ENCODE assay signal across 11 cellular contexts in the genomic region with DNA sequence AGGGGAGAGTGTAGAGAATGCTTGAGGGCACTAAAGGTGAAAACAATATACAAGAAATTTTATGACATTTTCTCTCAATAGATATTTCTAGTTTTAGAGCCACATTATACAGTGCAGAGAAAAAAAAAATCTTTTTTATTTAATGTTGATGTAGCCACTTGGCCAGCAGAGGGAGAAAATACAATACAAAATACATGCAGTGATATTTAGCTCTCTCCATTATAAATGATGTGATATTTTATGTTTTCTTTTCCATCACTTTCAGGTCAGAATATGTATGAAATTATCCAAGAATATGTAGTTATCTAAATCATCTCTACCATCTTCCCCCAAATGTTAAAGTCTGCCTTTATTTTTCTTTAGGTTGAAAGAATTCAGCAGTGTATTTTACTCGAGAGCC.
DNase-seq lines count a peak whose midpoint lies in the region; ATAC-seq, FAIRE-seq and TF ChIP-seq lines count a peak whose summit lies in the region.
"Had no signal": no experiment of that assay in that cellular context is flagged by ENCODE, and none has a peak within 500 bp of the region (broad histone marks: within the 10 kb centered on the region; RNA-seq: fewer than 3 reads in every experiment).

No MANE protein-coding gene starts in this region.

- H3K56ac ChIP-seq in mesendoderm (ENCODE audit: low read length) = no peak overlapping the region

- H3K23ac ChIP-seq in mesendoderm (ENCODE audit: low read length) = no peak overlapping the region

- H3K27ac ChIP-seq in OCI-LY7 (ENCODE audit: low read depth, low read length, poor library complexity, severe bottlenecking) = no peak overlapping the region
- no peak overlapping the region for H3K27ac ChIP-seq in foreskin keratinocyte
- H3K27ac ChIP-seq in mesendoderm (ENCODE audit: low read depth, low read length) = no peak overlapping the region

- no peaks in the 10 kb centered on the region for H3K9me2 ChIP-seq in OCI-LY7 (ENCODE audit: insufficient read depth, low read length)

- no peak overlapping the region for H3K9ac ChIP-seq in mesendoderm (ENCODE audit: low read length)

- no peak overlapping the region for H2BK15ac ChIP-seq in mesendoderm (replicated peaks; ENCODE audit: low read depth)

- H3K4me3 ChIP-seq in OCI-LY7 (ENCODE audit: low read depth, low read length, poor library complexity, severe bottlenecking) (no peak overlapping the region), mesendoderm (ENCODE audit: low read length) (no peak overlapping the region)

- H3K79me1 ChIP-seq in mesendoderm (ENCODE audit: low read length) = no peaks in the 10 kb centered on the region

- no peaks in the 10 kb centered on the region for H3K4me1 ChIP-seq in OCI-LY7 (ENCODE audit: insufficient read depth, low read length, poor library complexity, severe bottlenecking)
- H3K4me1 ChIP-seq in foreskin keratinocyte = no peaks in the 10 kb centered on the region
- H3K4me1 ChIP-seq in mesendoderm (ENCODE audit: control insufficient read depth, low read depth, low read length) = no peaks in the 10 kb centered on the region

- BruUV-seq in OCI-LY7 (replicated peaks; lab: Mats Ljungman, UMichigan) = no TSS peak

- no peak overlapping the region for H3K18ac ChIP-seq in mesendoderm (ENCODE audit: low read length)

- peak; percentile 39 for ATAC-seq in foreskin keratinocyte
- ATAC-seq in HG02970 (IDR thresholded peaks at IDR 0.05; ENCODE audit: low FRiP score, unreplicated experiment) = no peak
- no peak for ATAC-seq in HG03095 (IDR thresholded peaks at IDR 0.05; ENCODE audit: unreplicated experiment)

- no peaks in the 10 kb centered on the region for H3K36me3 ChIP-seq in OCI-LY7 (ENCODE audit: insufficient read depth, low read length)
- H3K36me3 ChIP-seq in mesendoderm (ENCODE audit: control insufficient read depth, insufficient read depth, low read length) = no peaks in the 10 kb centered on the region

- CTCF ChIA-PET in OCI-LY7 (lab: Charles Lee; ENCODE audit: unreplicated experiment) = no interaction called here

- POLR2A ChIA-PET in OCI-LY7 (lab: Charles Lee) = no interaction called here

- no peak overlapping the region for H2AK5ac ChIP-seq in mesendoderm (ENCODE audit: low read length)

- no peak overlapping the region for H4K8ac ChIP-seq in mesendoderm (ENCODE audit: low read depth, low read length)

- no peaks in the 10 kb centered on the region for H4K20me1 ChIP-seq in OCI-LY7 (ENCODE audit: insufficient read depth, low read length)

- intact Hi-C loops in OCI-LY7 (cut with micrococcal nuclease; ENCODE audit: unreplicated experiment) = loop anchor here (2.0 kb wide), 1 partner anchor 457 kb away; no protein-coding TSS in a partner anchor

- peak; percentile 15 for TF ChIP-seq CTCF in GM12873 (IDR thresholded peaks at IDR 0.05; ENCODE audit: insufficient read depth, low read depth, low read length, missing control alignments)
- TF ChIP-seq CTCF in OCI-LY7 (conservative IDR thresholded peaks at IDR 0.05; ENCODE audit: low read length) = peak; percentile 72
- peak; percentile 58 for TF ChIP-seq CTCF in foreskin keratinocyte (conservative IDR thresholded peaks at IDR 0.05)

- no peak overlapping the region for H2AFZ ChIP-seq in OCI-LY7 (ENCODE audit: low read length)

- peak; percentile 74 for FAIRE-seq in A204.1 (lab: Jason Lieb, UNC)

- no peak overlapping the region for H4K5ac ChIP-seq in mesendoderm (ENCODE audit: low read length)

- H3K27me3 ChIP-seq in foreskin keratinocyte (no peaks in the 10 kb centered on the region), mesendoderm (ENCODE audit: insufficient read depth, low read length, poor library complexity) (no peaks in the 10 kb centered on the region)

- peak; percentile 0 for DNase-seq in OCI-LY7 (ENCODE audit: low spot score)
- DNase-seq in foreskin keratinocyte = no peak
- DNase-seq in mesendoderm = no peak
- DNase-seq in GOT3 (lab: John Stamatoyannopoulos, UW) = no peak
- DNase-seq: activated T-cell treated with anti-CD3 and anti-CD28 coated beads, Interleukin-2, amount 50 U/mL, for 48 hours; NK-92 treated with Interleukin-12 subunit alpha and Interleukin-12 subunit beta, amount 100 ng/mL, for 24 hours; stimulated activated CD4-positive, alpha-beta T cell treated with anti-CD3 and anti-CD28 coated beads, Interleukin-15, amount 100 ng/mL, for 24 hours had no signal

- H2BK120ac ChIP-seq in mesendoderm (ENCODE audit: low read depth, low read length) = no peak overlapping the region

- no CpG with 5 or more reads among the region's 1 CpG for WGBS in mesendoderm (ENCODE audit: extremely low coverage, insufficient coverage, low lambda C conversion rate)

- H3K79me2 ChIP-seq in OCI-LY7 (ENCODE audit: insufficient read depth, low read depth, low read length) (no peaks in the 10 kb centered on the region), mesendoderm (ENCODE audit: control insufficient read depth, insufficient read depth, low read length) (no peaks in the 10 kb centered on the region)

- H3K4ac ChIP-seq in mesendoderm (ENCODE audit: low read depth, low read length) = no peak overlapping the region

- H3K4me2 ChIP-seq in OCI-LY7 (ENCODE audit: low read length) = no peak overlapping the region
- no peak overlapping the region for H3K4me2 ChIP-seq in mesendoderm (ENCODE audit: low read length)

- H2BK5ac ChIP-seq in mesendoderm (ENCODE audit: low read length) = no peak overlapping the region

- H3K9me3 ChIP-seq in OCI-LY7 (ENCODE audit: low read length) = no peaks in the 10 kb centered on the region

Comparison
In these comparisons a context has a peak if more than half of its experiments do, and no peak if none do; other contexts are left out.
1. CTCF ChIP-seq: peak in every context shown above with its lines; median percentile 72 in OCI-LY7; 58 in foreskin keratinocyte; 15 in GM12873.